In genomic region chr19:34171877-34172660, GRCh38 we compare ENCODE assay signal across 8 cellular contexts. TPM values are rescaled to one million over a fixed set of nuclear protein-coding genes. Genes with fewer than 3 reads are reported as not detected.
DNase-seq lines count a peak whose midpoint lies in the region; ATAC-seq and TF ChIP-seq lines count a peak whose summit lies in the region.

Gene LSM14A, plus strand, starts transcription at chr19:34172504. Its CDS starts 139 bp downstream, at chr19:34172643.

- H3K4me3 ChIP-seq in lower lobe of right lung, result peak within 1 kb of the TSS; percentile 94

- intact Hi-C loops in activated CD8-positive, alpha-beta T cell treated with anti-CD3 and anti-CD28 coated beads for 36 hours (cut with micrococcal nuclease), result loop anchor here (5.0 kb wide), 2 partner anchors 50 to 260 kb away; no protein-coding TSS in a partner anchor
- intact Hi-C loops in lower lobe of right lung (cut with DNase I), result no loop called here

- DNase-seq in C1 segment of cervical spinal cord (lab: John Stamatoyannopoulos, UW), result peak; percentile 59 to 91 (median 83)
- peak; percentile 58 for DNase-seq in NCI-H82 treated with DMSO at 0.1 percent for 48 hours (lab: John Stamatoyannopoulos, UW; ENCODE audit: unreplicated experiment)
- DNase-seq in activated CD8-positive, alpha-beta T cell treated with anti-CD3 and anti-CD28 coated beads for 36 hours, result peak; percentile 92
- peak; percentile 96 for DNase-seq in ecto neural progenitor cell (ENCODE audit: low spot score)
- peak; percentile 95 for DNase-seq in lower lobe of right lung
- DNase-seq in stimulated activated CD4-positive, alpha-beta T cell treated with anti-CD3 and anti-CD28 coated beads, TNF-alpha, amount 100 ng/mL, for 1 hour (ENCODE audit: low read depth in 3 of 3, low spot score in 1 of 3), result peak; percentile 78 to 86 (median 86)

- peak within 1 kb of the TSS; percentile 99 for H3K27ac ChIP-seq in lower lobe of right lung

- peaks cover 34% of the 10 kb centered on the region for H3K4me1 Mint-ChIP-seq in activated CD8-positive, alpha-beta T cell treated with anti-CD3 and anti-CD28 coated beads for 36 hours (ENCODE audit: low read depth)

- peaks cover 45% of the 10 kb centered on the region for H3K4me1 ChIP-seq in lower lobe of right lung

- POLR2A ChIA-PET in activated CD8-positive, alpha-beta T cell treated with anti-CD3 and anti-CD28 coated beads for 36 hours (lab: Charles Lee), result interaction anchor here (0.7 to 1.8 kb wide), 15 partner anchors 10 to 232 kb away, joined by 3 to 6 read pairs (median 3); partner anchors contain the start of gene PDCD2L

- no peak for TF ChIP-seq CTCF in activated CD8-positive, alpha-beta T cell treated with anti-CD3 and anti-CD28 coated beads for 36 hours (IDR thresholded peaks at IDR 0.05)
- TF ChIP-seq CTCF in lower lobe of right lung (IDR thresholded peaks at IDR 0.05), result no peak

- no peaks in the 10 kb centered on the region for H3K9me3 ChIP-seq in lower lobe of right lung

- peak within 1 kb of the TSS; percentile 96 for H3K4me3 Mint-ChIP-seq in activated CD8-positive, alpha-beta T cell treated with anti-CD3 and anti-CD28 coated beads for 36 hours

- peak within 1 kb of the TSS; percentile 100 for H3K27ac Mint-ChIP-seq in activated CD8-positive, alpha-beta T cell treated with anti-CD3 and anti-CD28 coated beads for 36 hours

- no peaks in the 10 kb centered on the region for H3K27me3 Mint-ChIP-seq in activated CD8-positive, alpha-beta T cell treated with anti-CD3 and anti-CD28 coated beads for 36 hours

- ATAC-seq in GM19351 (IDR thresholded peaks at IDR 0.05; ENCODE audit: unreplicated experiment), result peak; percentile 61
- ATAC-seq in HG03520 (IDR thresholded peaks at IDR 0.05; ENCODE audit: unreplicated experiment), result peak; percentile 53
- ATAC-seq in activated CD8-positive, alpha-beta T cell treated with anti-CD3 and anti-CD28 coated beads for 36 hours, result peak; percentile 80
- peak; percentile 96 to 97 for ATAC-seq in lower lobe of right lung

- H3K36me3 Mint-ChIP-seq in activated CD8-positive, alpha-beta T cell treated with anti-CD3 and anti-CD28 coated beads for 36 hours (ENCODE audit: low read depth), result peaks cover 24% of the 10 kb centered on the region

- no peaks in the 10 kb centered on the region for H3K36me3 ChIP-seq in lower lobe of right lung

- no peaks in the 10 kb centered on the region for H3K27me3 ChIP-seq in lower lobe of right lung (ENCODE audit: low read depth)

- no peaks in the 10 kb centered on the region for H3K9me3 Mint-ChIP-seq in activated CD8-positive, alpha-beta T cell treated with anti-CD3 and anti-CD28 coated beads for 36 hours

- CTCF ChIA-PET in activated CD8-positive, alpha-beta T cell treated with anti-CD3 and anti-CD28 coated beads for 36 hours (lab: Charles Lee), result interaction anchor here (0.6 to 3.0 kb wide), 3 partner anchors 12 to 174 kb away, joined by 3 to 8 read pairs (median 3); no protein-coding TSS in a partner anchor

RNA-seq across cellular contexts. Expression of gene LSM14A, which starts in this region (rescaled TPM):
- 10 to 100 TPM; 98.6 to 99.3 TPM for total RNA-seq in activated CD8-positive, alpha-beta T cell treated with anti-CD3 and anti-CD28 coated beads for 36 hours
- total RNA-seq in lower lobe of right lung, result 109 TPM

Comparison
In these comparisons a context has a peak if more than half of its experiments do, and no peak if none do; other contexts are left out.
1. Peak in every context shown above with its lines: DNase-seq, ATAC-seq, H3K4me3 ChIP-seq and H3K27ac ChIP-seq.